Comparison of ENCODE assay signal across 8 cellular contexts in the genomic region with DNA sequence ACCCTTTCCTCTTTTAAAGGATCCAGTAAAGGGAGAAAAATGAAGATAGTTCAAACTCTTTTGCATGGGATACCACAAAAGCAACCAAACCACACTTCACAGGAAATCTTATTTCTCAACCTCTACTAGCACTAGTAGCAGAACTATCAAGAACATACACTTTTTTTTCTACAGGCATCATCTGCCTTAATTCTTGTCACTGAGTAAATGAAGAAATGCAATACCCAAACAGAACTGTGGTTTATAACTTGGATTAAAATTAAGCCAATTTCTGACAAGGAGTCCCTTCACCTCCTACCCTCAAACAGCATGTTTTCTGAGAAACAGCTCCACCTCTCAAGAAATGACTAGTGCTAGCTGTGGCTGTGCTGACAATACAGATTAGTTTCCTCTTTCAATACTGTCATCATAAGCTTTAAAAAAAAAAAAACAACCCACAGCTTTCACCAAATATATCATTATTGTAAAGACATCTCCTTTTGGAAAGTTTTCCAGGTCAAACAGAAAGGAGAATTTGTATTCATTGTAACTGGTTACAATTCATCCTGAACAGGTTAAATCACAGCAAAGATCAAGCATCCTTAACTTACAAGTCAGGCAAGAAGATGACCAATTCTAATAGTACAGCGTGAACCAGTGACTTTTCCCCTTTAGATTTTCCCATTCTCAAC. TPM values are rescaled to one million over a fixed set of nuclear protein-coding genes. Genes with fewer than 3 reads are reported as not detected.
A peak's percentile ranks its signal among the peaks of the same experiment; 100 is the strongest.
DNase-seq lines count a peak whose midpoint lies in the region; ATAC-seq and TF ChIP-seq lines count a peak whose summit lies in the region.

No MANE protein-coding gene starts in this region.

- peaks cover 72% of the 10 kb centered on the region in 2 donors for H3K4me1 Mint-ChIP-seq in natural killer cell

- no peaks in the 10 kb centered on the region for H3K27me3 ChIP-seq in GM23248 (replicated peaks; ENCODE audit: insufficient read depth)
- H3K27me3 ChIP-seq in Loucy (ENCODE audit: insufficient read depth, low read length, poor library complexity, severe bottlenecking) = no peaks in the 10 kb centered on the region
- H3K27me3 ChIP-seq in ascending aorta = no peaks in the 10 kb centered on the region

- intact Hi-C loops in ascending aorta (cut with DNase I) (loop anchor here (5.0 kb wide), 1 partner anchor 108 kb away; a partner anchor contains a TSS), natural killer cell (cut with micrococcal nuclease) (loop anchor here (1.0 to 2.0 kb wide), 4 partner anchors 19 to 82 kb away; a partner anchor contains a TSS)

- H3K9me3 ChIP-seq in GM23248 (ENCODE audit: low read depth) (no peaks in the 10 kb centered on the region), Loucy (ENCODE audit: insufficient read depth, low read depth, low read length) (no peaks in the 10 kb centered on the region), ascending aorta (no peaks in the 10 kb centered on the region)

- peaks cover 40% of the 10 kb centered on the region for H3F3A ChIP-seq in GM23248 (ENCODE audit: insufficient read depth)
- 0 out of 2 replicates have a peak, but pooled peaks cover 7% of the 10 kb centered on the region for H3F3A ChIP-seq in Loucy (ENCODE audit: low read depth)

- in situ Hi-C loops in GM23248 (cut with MboI) = no loop called here
- in situ Hi-C loops in ACHN (cut with HindIII; ENCODE audit: low pct_ligation_motif_present, low pct_unique_long_range_greater_than_20kb, low sequenced_read_pairs) = no loop called here

- DNase-seq in GM23248 (peak; percentile 42), ascending aorta (ENCODE audit: low spot score in 2 of 2) (no peak), natural killer cell (no peak), occipital lobe (lab: John Stamatoyannopoulos, UW) (no peak), cortex of kidney (lab: John Stamatoyannopoulos, UW) (no peak), ACHN (no peak)

- ATAC-seq in GM18498 (IDR thresholded peaks at IDR 0.05; ENCODE audit: unreplicated experiment) (peak; percentile 74), natural killer cell (peak; percentile 68 to 88 (median 83))

- H3K4me3 ChIP-seq in GM23248 (peak overlapping the region; percentile 9), Loucy (ENCODE audit: low read length, poor library complexity, severe bottlenecking) (peak overlapping the region; percentile 6), ascending aorta (no peak overlapping the region)

- no peaks in the 10 kb centered on the region for H3K36me3 Mint-ChIP-seq in natural killer cell

- no peaks in the 10 kb centered on the region for H3K9me3 Mint-ChIP-seq in natural killer cell

- TF ChIP-seq CTCF in Loucy (conservative IDR thresholded peaks at IDR 0.05; ENCODE audit: low read length) (no peak), ascending aorta (IDR thresholded peaks at IDR 0.05) (no peak), natural killer cell (IDR thresholded peaks at IDR 0.05) (no peak)

- WGBS in GM23248 (ENCODE audit: low coverage in 1 of 2, low lambda C conversion rate in 2 of 2, missing lambda C conversion rate in 2 of 2), 2 experiments = 95% methylated on average over 1 of the region's 1 CpG

- no peak overlapping the region for H2AFZ ChIP-seq in GM23248
- no peak overlapping the region for H2AFZ ChIP-seq in Loucy (ENCODE audit: low read length)

- H3K9ac ChIP-seq in GM23248 (peak overlapping the region; percentile 24; the same call in 1 of the 2 replicates), Loucy (ENCODE audit: low read depth, low read length, poor library complexity, severe bottlenecking) (no peak overlapping the region)

- H3K9me2 ChIP-seq in GM23248 (ENCODE audit: insufficient read depth) (no peaks in the 10 kb centered on the region), Loucy (replicated peaks; ENCODE audit: low read depth, low read length) (no peaks in the 10 kb centered on the region)

- H3K4me2 ChIP-seq in GM23248 (ENCODE audit: unreplicated experiment) (peak overlapping the region; percentile 19), Loucy (ENCODE audit: low read depth, low read length, poor library complexity, severe bottlenecking) (peak overlapping the region; percentile 63)

- peak overlapping the region; percentile 92 to 98 for H3K27ac Mint-ChIP-seq in natural killer cell

- H3K4me1 ChIP-seq in GM23248 (ENCODE audit: insufficient read depth) (peaks cover 38% of the 10 kb centered on the region), Loucy (ENCODE audit: insufficient read depth, low read length, poor library complexity, severe bottlenecking) (peaks cover 41% of the 10 kb centered on the region), ascending aorta (peaks cover 4 to 7% of the 10 kb centered on the region in 2 donors)

- peak overlapping the region; percentile 92 for H3K4me3 Mint-ChIP-seq in natural killer cell

- no peaks in the 10 kb centered on the region for H3K27me3 Mint-ChIP-seq in natural killer cell (ENCODE audit: low read depth in 2 of 2)

- H3K27ac ChIP-seq in GM23248 = peak overlapping the region; percentile 86
- H3K27ac ChIP-seq in ascending aorta = peak overlapping the region; percentile 54 to 59

- H3K79me2 ChIP-seq in GM23248 (ENCODE audit: insufficient read depth) (peaks cover 72% of the 10 kb centered on the region), Loucy (ENCODE audit: insufficient read depth, low read length) (peaks cover 45% of the 10 kb centered on the region)

- no peaks in the 10 kb centered on the region for H4K20me1 ChIP-seq in GM23248 (ENCODE audit: insufficient read depth)
- H4K20me1 ChIP-seq in Loucy (ENCODE audit: insufficient read depth, low read length, poor library complexity, severe bottlenecking) = no peaks in the 10 kb centered on the region

- no peaks in the 10 kb centered on the region for H3K36me3 ChIP-seq in GM23248 (ENCODE audit: low read depth)
- H3K36me3 ChIP-seq in Loucy (ENCODE audit: insufficient read depth, low read length) = peaks cover 11% of the 10 kb centered on the region; the same call in 1 of the 2 replicates
- peaks cover 0 to 5% of the 10 kb centered on the region in 2 donors for H3K36me3 ChIP-seq in ascending aorta

RNA-seq across cellular contexts. Expression of a gene that starts 44.4 kb away (rescaled TPM):
- 18.4 and 36.9 TPM in 2 replicates for total RNA-seq in GM23248 (2014; rRNA removed; shearing (Covaris generic))
- polyA plus RNA-seq in GM23248 (2016; fragmentation: Nextera tagmentation; extraction: Ambion mirVana) = 30.5 and 30.6 TPM in 2 replicates
- total RNA-seq in ascending aorta = 81.8 TPM
- total RNA-seq in natural killer cell = 100 to 1,000 TPM; 110 to 115 (median 112) TPM
- 94.7 TPM for total RNA-seq in occipital lobe

Comparison
In these comparisons a context has a peak if more than half of its experiments do, and no peak if none do; other contexts are left out.
1. H3K4me3 ChIP-seq: peak in GM23248 (single experiment) and Loucy (single experiment); none in ascending aorta (0 of 2).